In the genomic region with DNA sequence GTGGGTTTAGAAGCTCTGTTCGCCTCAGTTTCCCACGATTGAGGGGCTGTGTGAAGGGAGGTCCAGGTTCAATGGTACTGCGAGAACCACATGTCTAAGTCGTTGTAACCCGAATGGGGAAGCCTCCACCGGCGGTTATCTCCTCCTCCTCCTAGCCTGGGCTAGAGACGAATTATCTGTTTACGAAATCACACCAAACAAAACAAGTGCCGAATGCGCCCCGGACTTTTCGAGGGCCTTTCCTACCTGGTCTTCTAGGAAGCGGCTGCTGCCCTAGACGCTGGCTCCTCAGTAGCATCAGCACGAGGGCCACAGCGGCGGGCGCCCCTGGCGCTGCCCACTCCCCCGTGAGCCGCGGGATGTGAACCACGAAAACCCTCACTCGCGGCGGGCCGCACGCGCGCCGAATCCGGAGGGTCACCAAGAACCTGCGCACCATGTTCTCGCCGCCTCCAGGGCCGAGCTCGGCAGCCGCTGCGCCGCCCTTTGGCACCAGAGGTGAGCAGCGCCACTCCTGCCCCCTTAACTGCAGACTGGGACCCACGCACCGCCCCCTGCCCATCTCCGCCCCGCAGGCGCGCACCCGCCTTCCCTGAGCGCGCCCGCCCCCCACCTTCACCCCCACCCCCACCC, we compare ENCODE assay signal across 7 cellular contexts. TPM values are rescaled to one million over a fixed set of nuclear protein-coding genes. Genes with fewer than 3 reads are reported as not detected.
A peak's percentile ranks its signal among the peaks of the same experiment; 100 is the strongest.
DNase-seq lines count a peak whose midpoint lies in the region; ATAC-seq and TF ChIP-seq lines count a peak whose summit lies in the region.

A gene (minus strand): TSS at position 500 of the 633 bp plus-strand sequence.

- in situ Hi-C loops in GM13977 (cut with MboI; ENCODE audit: low pct_unique_long_range_greater_than_20kb, low sequenced_read_pairs, unreplicated experiment), result no loop called here

- peaks cover 47% of the 10 kb centered on the region for H3K4me1 Mint-ChIP-seq in GM23338

- 0 out of 3 replicates have a peak, but pooled peaks cover 3% of the 10 kb centered on the region for H3K9me3 Mint-ChIP-seq in GM23338

- H3K4me3 Mint-ChIP-seq in GM23338, result peak within 1 kb of the TSS; percentile 65

- peak within 1 kb of the TSS; percentile 93 for H3K4me2 ChIP-seq in GM23338

- no peaks in the 10 kb centered on the region for H3K36me3 Mint-ChIP-seq in GM23338 (ENCODE audit: low read depth)

- H3K27ac Mint-ChIP-seq in GM23338, result no peak within 1 kb of the TSS

- peaks cover 80% of the 10 kb centered on the region for H3K27me3 Mint-ChIP-seq in GM23338 (ENCODE audit: insufficient read depth, low read depth, poor library complexity)

- no peaks in the 10 kb centered on the region for H3K79me2 ChIP-seq in GM23338 (replicated peaks; ENCODE audit: insufficient read depth)

- peak; percentile 32 for ATAC-seq in GM23338

- peak within 1 kb of the TSS; percentile 67; the same call in 1 of the 2 replicates for H2AFZ ChIP-seq in GM23338

- TF ChIP-seq CTCF in GM13977 (IDR thresholded peaks at IDR 0.05; ENCODE audit: extremely low read depth, insufficient read depth, missing control alignments), result peak; percentile 45
- no peak for TF ChIP-seq CTCF in GM23338 (conservative IDR thresholded peaks at IDR 0.05; ENCODE audit: low read depth in 2 of 2)
- TF ChIP-seq CTCF in LNCaP clone FGC (IDR thresholded peaks at IDR 0.05; ENCODE audit: control insufficient read depth, extremely low read depth, insufficient read depth), result peak; percentile 37

- H3K4me1 ChIP-seq in GM23338 (ENCODE audit: insufficient read depth) (peaks cover 49% of the 10 kb centered on the region), mesodermal cell (ENCODE audit: control insufficient read depth, insufficient read depth, low read length, poor library complexity, severe bottlenecking) (no peaks in the 10 kb centered on the region), urinary bladder (ENCODE audit: insufficient read depth) (no peaks in the 10 kb centered on the region)

- no peaks in the 10 kb centered on the region for H3K9me2 ChIP-seq in GM23338 (ENCODE audit: insufficient read depth)

- peaks cover 17% of the 10 kb centered on the region for H4K20me1 ChIP-seq in GM23338 (replicated peaks; ENCODE audit: insufficient read depth)

- H3K9me3 ChIP-seq in mesodermal cell (ENCODE audit: control insufficient read depth, low read length), result no peaks in the 10 kb centered on the region

- peak within 1 kb of the TSS; percentile 77 for H3K4me3 ChIP-seq in GM23338
- peak within 1 kb of the TSS; percentile 75 for H3K4me3 ChIP-seq in LNCaP clone FGC (ENCODE audit: low read depth, low read length)
- H3K4me3 ChIP-seq in mesodermal cell (ENCODE audit: extremely low read depth, insufficient read depth, low read length, poor library complexity, severe bottlenecking), result peak within 1 kb of the TSS; percentile 58
- H3K4me3 ChIP-seq in urinary bladder (ENCODE audit: low read depth, low read length), result peak within 1 kb of the TSS; percentile 87

- peak; percentile 71 for DNase-seq in GM13977 (ENCODE audit: low spot score)
- DNase-seq in GM23338 (ENCODE audit: low spot score), result peak; percentile 72
- DNase-seq in LNCaP clone FGC (ENCODE audit: low read depth), result peak; percentile 25
- DNase-seq in UCSD-AML1 (lab: John Stamatoyannopoulos, UW; ENCODE audit: unreplicated experiment), result peak; percentile 54
- DNase-seq in effector CD4-positive, alpha-beta T cell, result peak; percentile 24

- H3K36me3 ChIP-seq in GM23338 (ENCODE audit: insufficient read depth) (no peaks in the 10 kb centered on the region), mesodermal cell (ENCODE audit: control insufficient read depth, insufficient read depth, low read length) (no peaks in the 10 kb centered on the region), urinary bladder (ENCODE audit: insufficient read depth) (no peaks in the 10 kb centered on the region)

- peaks cover 93% of the 10 kb centered on the region for H3K27me3 ChIP-seq in GM23338 (ENCODE audit: insufficient read depth)

- no peak within 1 kb of the TSS for H3K27ac ChIP-seq in GM23338 (ENCODE audit: low read depth)
- no peak within 1 kb of the TSS for H3K27ac ChIP-seq in mesodermal cell (ENCODE audit: low read depth, low read length, severe bottlenecking)
- peak within 1 kb of the TSS; percentile 85 for H3K27ac ChIP-seq in urinary bladder (ENCODE audit: low read depth)

- WGBS in mesodermal cell (ENCODE audit: insufficient coverage in 2 of 2), 2 experiments, result 0% methylated on average over 5 to 24 of the region's 52 CpGs
- 5% methylated on average over 52 of the region's 52 CpGs for WGBS in urinary bladder

- H3F3A ChIP-seq in GM23338 (replicated peaks; ENCODE audit: low read depth), result peaks cover 27% of the 10 kb centered on the region

TF ChIP-seq in GM23338, 12 proteins besides CTCF, POLR2A, EP300 and RAD21:
- TF ChIP-seq ZNF331 (CRISPR knock-in tag; IDR thresholded peaks at IDR 0.05; ENCODE audit: low read depth) (no peak), EZH2phosphoT487 (IDR thresholded peaks at IDR 0.05; ENCODE audit: unreplicated experiment) (peak; percentile 84), EZH2 (IDR thresholded peaks at IDR 0.05; ENCODE audit: low read depth, unreplicated experiment) (peak; percentile 90)

RNA-seq across cellular contexts. Expression of the gene that starts here (rescaled TPM):
- 0.87 and 4.0 TPM in 2 replicates for total RNA-seq in GM23338 (2014; rRNA removed; shearing (Covaris generic))
- 1.2 and 2.7 TPM in 2 replicates for polyA plus RNA-seq in GM23338 (2016; fragmentation: Nextera tagmentation; extraction: Ambion mirVana)
- 12.2 TPM for polyA plus RNA-seq in mesodermal cell (2013, experiment 1 of 2)
- polyA plus RNA-seq in mesodermal cell (2013, experiment 2 of 2), result 11.9 TPM
- 0.85 TPM for total RNA-seq in urinary bladder
- polyA plus RNA-seq in urinary bladder, result 1.3 TPM

Comparison
In these comparisons a context has a peak if more than half of its experiments do, and no peak if none do; other contexts are left out.
1. CTCF ChIP-seq: peak in GM13977 (single experiment) and LNCaP clone FGC (single experiment); none in GM23338 (0 of 2).
2. Peak in every context shown above with its lines, with median percentiles within 50 percentile points of each other: DNase-seq and H3K4me3 ChIP-seq.